Comparison of ENCODE assay signal across 18 cellular contexts in the genomic region with DNA sequence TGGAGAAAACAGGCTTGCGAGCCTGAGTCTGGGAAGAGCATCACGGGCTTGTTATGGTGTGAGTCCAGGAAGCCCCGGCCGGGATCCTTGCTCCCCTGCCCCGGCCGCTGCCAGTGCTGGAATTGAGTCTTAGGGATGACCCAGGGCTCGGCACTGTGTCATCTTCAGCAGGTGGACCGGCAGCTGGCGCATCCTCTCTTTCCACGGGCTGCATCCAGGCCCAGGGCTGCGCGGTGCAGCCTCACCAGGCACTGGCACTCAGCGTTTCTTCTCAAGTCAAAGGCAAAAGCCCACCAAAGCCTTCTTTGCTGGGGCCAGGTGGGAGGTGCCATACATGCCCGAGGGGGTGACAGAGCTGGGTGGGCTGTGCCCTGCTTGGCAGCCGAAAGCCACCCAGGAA. TPM values are rescaled to one million over a fixed set of nuclear protein-coding genes. Genes with fewer than 3 reads are reported as not detected.
"Had no signal": no experiment of that assay in that cellular context is flagged by ENCODE, and none has a peak within 500 bp of the region (broad histone marks: within the 10 kb centered on the region; RNA-seq: fewer than 3 reads in every experiment).

No MANE protein-coding gene starts in this region.

- H3K36me3 Mint-ChIP-seq: activated naive CD8-positive, alpha-beta T cell treated with anti-CD3 and anti-CD28 coated beads for 36 hours; WTC11 had no signal

- H3K4me3 ChIP-seq: coronary artery, esophagus muscularis mucosa, tibial nerve, uterus had no signal

- H3K4me3 Mint-ChIP-seq: activated CD4-positive, alpha-beta T cell treated with anti-CD3 and anti-CD28 coated beads for 36 hours; activated naive CD8-positive, alpha-beta T cell treated with anti-CD3 and anti-CD28 coated beads for 36 hours; activated T-cell treated with anti-CD3 and anti-CD28 coated beads, Interleukin-2, amount 50 U/mL, for 4 hours; nephron; stimulated activated naive CD8-positive, alpha-beta T cell treated with anti-CD3 and anti-CD28 coated beads, Interleukin-15, amount 100 ng/mL, for 72 hours; WTC11 had no signal

- H3K27me3 Mint-ChIP-seq: activated CD4-positive, alpha-beta T cell treated with anti-CD3 and anti-CD28 coated beads for 36 hours; activated naive CD8-positive, alpha-beta T cell treated with anti-CD3 and anti-CD28 coated beads for 36 hours; stimulated activated naive CD8-positive, alpha-beta T cell treated with anti-CD3 and anti-CD28 coated beads, Interleukin-15, amount 100 ng/mL, for 72 hours had no signal

- H3K9me3 ChIP-seq: esophagus muscularis mucosa, tibial nerve, uterus had no signal

- DNase-seq: activated CD4-positive, alpha-beta T cell treated with anti-CD3 and anti-CD28 coated beads for 36 hours; activated CD4-positive, alpha-beta T cell treated with anti-CD3 and anti-CD28 coated beads, Interleukin-2, amount 50 U/mL, for 4 hours; activated CD8-positive, alpha-beta memory T cell treated with anti-CD3 and anti-CD28 coated beads for 24 hours; activated CD8-positive, alpha-beta memory T cell treated with anti-CD3 and anti-CD28 coated beads, Interleukin-2, amount 50 U/mL, for 48 hours; activated naive CD4-positive, alpha-beta T cell; activated naive CD8-positive, alpha-beta T cell treated with anti-CD3 and anti-CD28 coated beads for 36 hours; activated T-cell treated with anti-CD3 and anti-CD28 coated beads, Interleukin-2, amount 50 U/mL, for 4 hours; left colon; stimulated activated CD4-positive, alpha-beta T cell treated with anti-CD3 and anti-CD28 coated beads, Interleukin-1b, Interleukin-23, amount 100 ng/mL, for 48 hours; stimulated activated naive CD8-positive, alpha-beta T cell treated with anti-CD3 and anti-CD28 coated beads, Interleukin-15, amount 100 ng/mL, for 72 hours; T-helper 9 cell; uterus had no signal

- H3K36me3 ChIP-seq: uterus had no signal

- H3K27me3 ChIP-seq: esophagus muscularis mucosa, tibial nerve, uterus had no signal

- H3K9me3 Mint-ChIP-seq: activated naive CD8-positive, alpha-beta T cell treated with anti-CD3 and anti-CD28 coated beads for 36 hours; activated T-cell treated with anti-CD3 and anti-CD28 coated beads, Interleukin-2, amount 50 U/mL, for 4 hours; activated T-helper 2 cell treated with anti-CD3 and anti-CD28 coated beads, Interferon-gamma antibody, Interleukin-2, Interleukin-4, amounts not matched to agents 10 μg/mL and 5 μg/mL and 100 μg/mL, durations not matched to agents 14 hours and 24 hours and 36 hours; nephron; stimulated activated naive CD8-positive, alpha-beta T cell treated with anti-CD3 and anti-CD28 coated beads, Interleukin-15, amount 100 ng/mL, for 72 hours; WTC11 had no signal

- H3K4me1 Mint-ChIP-seq: nephron, WTC11 had no signal

- H3K27ac Mint-ChIP-seq: activated CD4-positive, alpha-beta T cell treated with anti-CD3 and anti-CD28 coated beads for 36 hours; activated naive CD8-positive, alpha-beta T cell treated with anti-CD3 and anti-CD28 coated beads for 36 hours; activated T-helper 2 cell treated with anti-CD3 and anti-CD28 coated beads, Interferon-gamma antibody, Interleukin-2, Interleukin-4, amounts not matched to agents 10 μg/mL and 5 μg/mL and 100 μg/mL, durations not matched to agents 14 hours and 24 hours and 36 hours; nephron; stimulated activated naive CD8-positive, alpha-beta T cell treated with anti-CD3 and anti-CD28 coated beads, Interleukin-15, amount 100 ng/mL, for 72 hours; WTC11 had no signal

- ATAC-seq: activated CD4-positive, alpha-beta T cell treated with anti-CD3 and anti-CD28 coated beads for 36 hours; activated T-cell treated with anti-CD3 and anti-CD28 coated beads, Interleukin-2, amount 50 U/mL, for 4 hours; left colon; stimulated activated naive CD8-positive, alpha-beta T cell treated with anti-CD3 and anti-CD28 coated beads, Interleukin-15, amount 100 ng/mL, for 72 hours; WTC11 had no signal

- H3K27ac ChIP-seq: coronary artery had no signal

RNA-seq across cellular contexts. Expression of gene COL5A1, which starts 46.6 kb away (rescaled TPM):
- total RNA-seq: activated T-helper 2 cell treated with anti-CD3 and anti-CD28 coated beads, Interferon-gamma antibody, Interleukin-2, Interleukin-4, amounts not matched to agents 10 μg/mL and 5 μg/mL and 100 μg/mL, durations not matched to agents 14 hours and 24 hours and 36 hours had no signal
